ENCODE assay signal across 23 cellular contexts in genomic region chr6:84449220-84449619, GRCh38.
A peak's percentile ranks its signal among the peaks of the same experiment; 100 is the strongest.
DNase-seq lines count a peak whose midpoint lies in the region; ATAC-seq, FAIRE-seq and TF ChIP-seq lines count a peak whose summit lies in the region.
"Had no signal": no experiment of that assay in that cellular context is flagged by ENCODE, and none has a peak within 500 bp of the region (broad histone marks: within the 10 kb centered on the region; RNA-seq: fewer than 3 reads in every experiment).

No MANE protein-coding gene starts in this region.

- H2AFZ ChIP-seq in HepG2 (ENCODE audit: low read length): no peak overlapping the region
- no peak overlapping the region for H2AFZ ChIP-seq in OCI-LY7 (ENCODE audit: low read length)

- ATAC-seq in WTC11: no peak
- ATAC-seq in HepG2: peak; percentile 56
- ATAC-seq: K562; stimulated activated effector memory CD8-positive, alpha-beta T cell treated with anti-CD3 and anti-CD28 coated beads, Interleukin-12 subunit alpha, Interleukin-12 subunit beta, amount 100 ng/mL, for 72 hours had no signal

- no peaks in the 10 kb centered on the region for H3K9me3 Mint-ChIP-seq in WTC11
- H3K9me3 Mint-ChIP-seq in Caco-2 (ENCODE audit: unreplicated experiment): no peaks in the 10 kb centered on the region
- H3K9me3 Mint-ChIP-seq: stimulated activated effector memory CD8-positive, alpha-beta T cell treated with anti-CD3 and anti-CD28 coated beads, Interleukin-12 subunit alpha, Interleukin-12 subunit beta, amount 100 ng/mL, for 72 hours had no signal

- intact Hi-C loops in HepG2 (cut with micrococcal nuclease; ENCODE audit: unreplicated experiment): no loop called here
- intact Hi-C loops in Caco-2 (cut with micrococcal nuclease; ENCODE audit: unreplicated experiment): no loop called here
- intact Hi-C loops in OCI-LY7 (cut with micrococcal nuclease; ENCODE audit: unreplicated experiment): no loop called here

- H4K20me1 ChIP-seq in HepG2 (ENCODE audit: insufficient read depth, low read length): no peaks in the 10 kb centered on the region
- no peaks in the 10 kb centered on the region for H4K20me1 ChIP-seq in OCI-LY7 (ENCODE audit: insufficient read depth, low read length)

- H3K36me3 Mint-ChIP-seq in WTC11 (no peaks in the 10 kb centered on the region), Caco-2 (ENCODE audit: insufficient read depth, unreplicated experiment) (no peaks in the 10 kb centered on the region)
- H3K36me3 Mint-ChIP-seq: stimulated activated effector memory CD8-positive, alpha-beta T cell treated with anti-CD3 and anti-CD28 coated beads, Interleukin-12 subunit alpha, Interleukin-12 subunit beta, amount 100 ng/mL, for 72 hours had no signal

- WGBS in HepG2 (ENCODE audit: low lambda C conversion rate): 3% methylated on average over 6 of the region's 6 CpGs

- H3K9me3 ChIP-seq in HepG2 (ENCODE audit: low read length): no peaks in the 10 kb centered on the region
- H3K9me3 ChIP-seq in Caco-2: no peaks in the 10 kb centered on the region
- H3K9me3 ChIP-seq in OCI-LY7 (ENCODE audit: low read length): no peaks in the 10 kb centered on the region
- H3K9me3 ChIP-seq: adrenal gland, colonic mucosa, prostate gland had no signal

- in situ Hi-C loops in Caki2 (cut with HindIII; ENCODE audit: low pct_unique_long_range_greater_than_20kb, low sequenced_read_pairs): no loop called here
- in situ Hi-C loops in HepG2 (cut with HindIII; ENCODE audit: extremely low pct_ligation_motif_present, low pct_unique_long_range_greater_than_20kb): no loop called here

- DNase-seq in Caki2 (ENCODE audit: low read depth): peak; percentile 16
- peak; percentile 14 for DNase-seq in HFF-Myc (ENCODE audit: extremely low read depth, low read depth)
- DNase-seq in WTC11 (ENCODE audit: low spot score): no peak
- DNase-seq in HepG2 (ENCODE audit: low spot score): no peak
- DNase-seq in Caco-2: no peak
- DNase-seq in OCI-LY7 (ENCODE audit: low spot score): no peak
- DNase-seq in activated CD4-positive, CD25-positive, alpha-beta regulatory T cell treated with anti-CD3 and anti-CD28 coated beads, Interleukin-2, amount 50 U/mL, for 72 hours: no peak
- DNase-seq: activated B cell treated with CpG ODN at 0.5 μM for 24 hours; activated CD4-positive, alpha-beta T cell treated with anti-CD3 and anti-CD28 coated beads, Interleukin-2, amount 50 U/mL, for 48 hours; adrenal gland; brain microvascular endothelial cell; colonic mucosa; DMS153; GF-D8; head of caudate nucleus; NCI-H446; RPMI8226; T1000 had no signal

- TF ChIP-seq EP300 in HepG2 (IDR thresholded peaks at IDR 0.05; ENCODE audit: low read depth in 2 of 2, low read length in 2 of 2) (no peak), HepG2 (CRISPR knock-in tag; IDR thresholded peaks at IDR 0.05; ENCODE audit: borderline replicate concordance) (no peak)

- CTCF ChIA-PET in WTC11 (lab: Charles Lee) (interaction anchor here (0.6 to 1.9 kb wide), 3 partner anchors 21 to 27 kb away, joined by 3 to 5 read pairs (median 3); no protein-coding TSS in a partner anchor), HepG2 (lab: Yijun Ruan, JAX; ENCODE audit: low intra/inter-chr PET ratio, low total read pairs) (no interaction called here), Caco-2 (lab: Charles Lee) (no interaction called here), OCI-LY7 (lab: Charles Lee; ENCODE audit: unreplicated experiment) (no interaction called here)

- H3K36me3 ChIP-seq in HepG2 (replicated peaks in 1 of 2; ENCODE audit: control insufficient read depth in 1 of 2, insufficient read depth in 2 of 2, low read length in 2 of 2): no peaks in the 10 kb centered on the region
- H3K36me3 ChIP-seq in Caco-2 (ENCODE audit: control insufficient read depth, insufficient read depth, low read length): no peaks in the 10 kb centered on the region
- H3K36me3 ChIP-seq in OCI-LY7 (ENCODE audit: insufficient read depth, low read length): no peaks in the 10 kb centered on the region
- H3K36me3 ChIP-seq: adrenal gland, brain microvascular endothelial cell, colonic mucosa, prostate gland had no signal

- H3K4me1 ChIP-seq in HepG2 (ENCODE audit: insufficient read depth, low read length): peaks cover 8% of the 10 kb centered on the region
- H3K4me1 ChIP-seq in Caco-2: no peaks in the 10 kb centered on the region
- no peaks in the 10 kb centered on the region for H3K4me1 ChIP-seq in OCI-LY7 (ENCODE audit: insufficient read depth, low read length, poor library complexity, severe bottlenecking)
- H3K4me1 ChIP-seq: adrenal gland, colonic mucosa, prostate gland had no signal

- no peaks in the 10 kb centered on the region for H3K9me2 ChIP-seq in OCI-LY7 (ENCODE audit: insufficient read depth, low read length)

- no peak for TF ChIP-seq RAD21 in HepG2 (CRISPR knock-in tag; IDR thresholded peaks at IDR 0.05)

- H3K79me2 ChIP-seq in HepG2 (ENCODE audit: insufficient read depth, low read length): no peaks in the 10 kb centered on the region
- H3K79me2 ChIP-seq in OCI-LY7 (ENCODE audit: insufficient read depth, low read depth, low read length): no peaks in the 10 kb centered on the region

- no peak for TF ChIP-seq CTCF in HFF-Myc (IDR thresholded peaks at IDR 0.05; ENCODE audit: low read depth, low read length, missing control alignments)
- TF ChIP-seq CTCF in WTC11 (IDR thresholded peaks at IDR 0.05): no peak
- TF ChIP-seq CTCF in HepG2 (CRISPR knock-in tag; IDR thresholded peaks at IDR 0.05): no peak
- no peak for TF ChIP-seq CTCF in Caco-2 (IDR thresholded peaks at IDR 0.05; ENCODE audit: insufficient read depth in 1 of 2, low read depth in 1 of 2, low read length in 1 of 2, severe bottlenecking in 1 of 2, unreplicated experiment in 1 of 2)
- TF ChIP-seq CTCF in OCI-LY7 (conservative IDR thresholded peaks at IDR 0.05; ENCODE audit: low read length): no peak

- FAIRE-seq in HepG2 (lab: Jason Lieb, UNC): no peak
- FAIRE-seq: endometrium, K562, urothelium cell line had no signal

- H3K27me3 Mint-ChIP-seq in WTC11 (ENCODE audit: low read depth) (no peaks in the 10 kb centered on the region), Caco-2 (ENCODE audit: insufficient read depth, unreplicated experiment) (no peaks in the 10 kb centered on the region)
- H3K27me3 Mint-ChIP-seq: activated B cell treated with CpG ODN at 0.5 μM for 24 hours had no signal

- POLR2A ChIA-PET in WTC11 (lab: Charles Lee) (interaction anchor here (0.6 kb wide), 2 partner anchors 84 to 333 kb away, joined by 4 read pairs; no protein-coding TSS in a partner anchor), HepG2 (lab: Yijun Ruan, JAX) (no interaction called here), Caco-2 (lab: Charles Lee) (no interaction called here), OCI-LY7 (lab: Charles Lee) (interaction anchor here (0.7 kb wide), 1 partner anchor 14 kb away, joined by 3 read pairs; no protein-coding TSS in a partner anchor)

- H3K27ac ChIP-seq in HepG2 (ENCODE audit: extremely low read length, insufficient read depth, low read length): no peak overlapping the region
- no peak overlapping the region for H3K27ac ChIP-seq in OCI-LY7 (ENCODE audit: low read depth, low read length, poor library complexity, severe bottlenecking)
- H3K27ac ChIP-seq: adrenal gland, brain microvascular endothelial cell, colonic mucosa, prostate gland had no signal

- H3K4me3 Mint-ChIP-seq in WTC11 (no peak overlapping the region), Caco-2 (ENCODE audit: unreplicated experiment) (no peak overlapping the region)
- H3K4me3 Mint-ChIP-seq: activated B cell treated with CpG ODN at 0.5 μM for 24 hours; stimulated activated effector memory CD8-positive, alpha-beta T cell treated with anti-CD3 and anti-CD28 coated beads, Interleukin-12 subunit alpha, Interleukin-12 subunit beta, amount 100 ng/mL, for 72 hours had no signal

- H3K4me1 Mint-ChIP-seq in WTC11: peaks cover 23% of the 10 kb centered on the region
- H3K4me1 Mint-ChIP-seq in Caco-2 (ENCODE audit: low read depth, unreplicated experiment): no peaks in the 10 kb centered on the region
- H3K4me1 Mint-ChIP-seq: activated B cell treated with CpG ODN at 0.5 μM for 24 hours; stimulated activated effector memory CD8-positive, alpha-beta T cell treated with anti-CD3 and anti-CD28 coated beads, Interleukin-12 subunit alpha, Interleukin-12 subunit beta, amount 100 ng/mL, for 72 hours had no signal

- TF ChIP-seq POLR2A in HepG2 (IDR thresholded peaks at IDR 0.05; ENCODE audit: insufficient read depth in 1 of 2, low read depth in 2 of 2, low read length in 2 of 2): no peak

- H3K4me2 ChIP-seq in HepG2 (ENCODE audit: low read depth, low read length) (no peak overlapping the region), OCI-LY7 (ENCODE audit: low read length) (no peak overlapping the region)

- H3K4me3 ChIP-seq in HFF-Myc (replicated peaks; ENCODE audit: low read depth, low read length) (no peak overlapping the region), HepG2 (replicated peaks in 1 of 3; ENCODE audit: insufficient read depth in 1 of 3, low read depth in 2 of 3, low read length in 3 of 3) (no peak overlapping the region), Caco-2 (ENCODE audit: low read depth, low read length) (no peak overlapping the region), OCI-LY7 (ENCODE audit: low read depth, low read length, poor library complexity, severe bottlenecking) (no peak overlapping the region)
- H3K4me3 ChIP-seq: adrenal gland, colonic mucosa, K562, prostate gland had no signal

- H3K27me3 ChIP-seq in HepG2 (ENCODE audit: control insufficient read depth in 1 of 2, insufficient read depth in 2 of 2, low read length in 2 of 2) (no peaks in the 10 kb centered on the region), Caco-2 (replicated peaks; ENCODE audit: control insufficient read depth, insufficient read depth, low read length) (no peaks in the 10 kb centered on the region)
- H3K27me3 ChIP-seq: adrenal gland, brain microvascular endothelial cell, colonic mucosa had no signal

- peak overlapping the region; percentile 55; the same call in 1 of the 2 replicates for H3K27ac Mint-ChIP-seq in WTC11
- H3K27ac Mint-ChIP-seq in Caco-2 (ENCODE audit: unreplicated experiment): no peak overlapping the region
- H3K27ac Mint-ChIP-seq: activated B cell treated with CpG ODN at 0.5 μM for 24 hours; stimulated activated effector memory CD8-positive, alpha-beta T cell treated with anti-CD3 and anti-CD28 coated beads, Interleukin-12 subunit alpha, Interleukin-12 subunit beta, amount 100 ng/mL, for 72 hours had no signal

- no TSS peak for BruUV-seq in HepG2 (replicated peaks; lab: Mats Ljungman, UMichigan)
- no TSS peak for BruUV-seq in Caco-2 (replicated peaks; lab: Mats Ljungman, UMichigan)
- no TSS peak for BruUV-seq in OCI-LY7 (replicated peaks; lab: Mats Ljungman, UMichigan)

- H3K9ac ChIP-seq in HepG2 (ENCODE audit: insufficient read depth, low read depth, low read length): no peak overlapping the region

TF ChIP-seq in WTC11, 78 proteins besides CTCF, POLR2A, EP300 and RAD21 (continues in another document):
- TF ChIP-seq HMGA2 (CRISPR knock-in tag; IDR thresholded peaks at IDR 0.05): no peak

TF ChIP-seq in HepG2, 621 proteins besides CTCF, POLR2A, EP300 and RAD21 (continues in another document):
- TF ChIP-seq HNF4A (CRISPR knock-in tag; IDR thresholded peaks at IDR 0.05) (peak; percentile 24; the same call in 1 of the 2 replicates), ZNF446 (CRISPR knock-in tag; IDR thresholded peaks at IDR 0.05) (no peak), ZBTB42 (CRISPR knock-in tag; IDR thresholded peaks at IDR 0.05) (no peak)

Comparison
In these comparisons a context has a peak if more than half of its experiments do, and no peak if none do; other contexts are left out.
1. DNase-seq: peak in Caki2 (single experiment) and HFF-Myc (single experiment); none in WTC11 (single experiment), HepG2 (single experiment), Caco-2 (0 of 2), OCI-LY7 (single experiment) and activated CD4-positive, CD25-positive, alpha-beta regulatory T cell treated with anti-CD3 and anti-CD28 coated beads, Interleukin-2, amount 50 U/mL, for 72 hours (single experiment).
2. POLR2A ChIA-PET loops: an anchor here in WTC11 (0.6 kb wide) and OCI-LY7 (0.7 kb wide); none called in HepG2 and Caco-2.